Comparison of ENCODE assay signal across 15 cellular contexts in genomic region chr15:43081283-43081682, GRCh38. TPM values are rescaled to one million over a fixed set of nuclear protein-coding genes. Genes with fewer than 3 reads are reported as not detected.
DNase-seq lines count a peak whose midpoint lies in the region; ATAC-seq and TF ChIP-seq lines count a peak whose summit lies in the region.
"Had no signal": no experiment of that assay in that cellular context is flagged by ENCODE, and none has a peak within 500 bp of the region (broad histone marks: within the 10 kb centered on the region; RNA-seq: fewer than 3 reads in every experiment).

No MANE protein-coding gene starts in this region.

- 0 out of 2 replicates have a peak, but pooled peaks cover 5% of the 10 kb centered on the region for H3K79me2 ChIP-seq in HCT116 (ENCODE audit: insufficient read depth, low read length)
- H3K79me2 ChIP-seq in OCI-LY7 (ENCODE audit: insufficient read depth, low read depth, low read length): peaks cover 17% of the 10 kb centered on the region; the same call in 1 of the 2 replicates
- H3K79me2 ChIP-seq in Karpas-422 (ENCODE audit: low read length): peaks cover 52% of the 10 kb centered on the region

- RAD21 ChIA-PET in HCT116 (lab: Charles Lee; ENCODE audit: low non-redundant PET in 1 of 2, low total read pairs in 2 of 2, uncharacterized antibody in 2 of 2, unreplicated experiment in 2 of 2): no interaction called here

- TF ChIP-seq CTCF in HCT116 (IDR thresholded peaks at IDR 0.05 in 2 of 3, conservative IDR thresholded peaks at IDR 0.05 in 1 of 3; ENCODE audit: borderline replicate concordance in 1 of 3, insufficient read depth in 1 of 3, low read depth in 2 of 3, low read length in 2 of 3) (no peak), OCI-LY7 (conservative IDR thresholded peaks at IDR 0.05; ENCODE audit: low read length) (no peak; the same call in 1 of the 2 replicates), chondrocyte (IDR thresholded peaks at IDR 0.05) (peak; percentile 27)

- H3K4me3 Mint-ChIP-seq in chondrocyte (ENCODE audit: unreplicated experiment): no peak overlapping the region
- H3K4me3 Mint-ChIP-seq: CD14-positive monocyte; CD8-positive, alpha-beta T cell had no signal

- H3K36me3 ChIP-seq in HCT116 (ENCODE audit: control insufficient read depth in 1 of 2, insufficient read depth in 2 of 2, low read length in 2 of 2) (peaks cover 10 to 18% of the 10 kb centered on the region in 2 experiments; a peak in 3 of 4 replicates), OCI-LY7 (ENCODE audit: insufficient read depth, low read length) (peaks cover 83% of the 10 kb centered on the region), Karpas-422 (ENCODE audit: insufficient read depth, low read length) (peaks cover 49% of the 10 kb centered on the region)

- no peak for DNase-seq in HCT116 (ENCODE audit: low read depth, low spot score)
- DNase-seq in OCI-LY7 (ENCODE audit: low spot score): no peak
- DNase-seq in chondrocyte (ENCODE audit: low spot score): no peak
- no peak for DNase-seq in iPS-NIHi11 (ENCODE audit: low spot score)
- no peak for DNase-seq in activated naive CD4-positive, alpha-beta T cell treated with anti-CD3 and anti-CD28 coated beads, Interleukin-2, amount 50 U/mL, for 16 hours
- DNase-seq in Karpas-422: no peak
- DNase-seq: CD8-positive, alpha-beta T cell; COR-L47; DMS153; DMS79 treated with DMSO at 0.1 percent for 48 hours; EL; GDM1 had no signal

- H3K9me3 Mint-ChIP-seq in chondrocyte (ENCODE audit: low read depth): no peaks in the 10 kb centered on the region
- H3K9me3 Mint-ChIP-seq: CD14-positive monocyte; CD8-positive, alpha-beta T cell had no signal

- TF ChIP-seq POLR2A in HCT116 (IDR thresholded peaks at IDR 0.05; ENCODE audit: borderline replicate concordance, extremely low read depth, insufficient read depth, insufficient read length): no peak

- H3K4me2 ChIP-seq in HCT116 (ENCODE audit: low read length) (no peak overlapping the region), OCI-LY7 (ENCODE audit: low read length) (no peak overlapping the region), Karpas-422 (ENCODE audit: low read depth, low read length, poor library complexity, severe bottlenecking) (no peak overlapping the region)

- H4K20me1 ChIP-seq in HCT116 (ENCODE audit: insufficient read depth): no peaks in the 10 kb centered on the region
- H4K20me1 ChIP-seq in OCI-LY7 (ENCODE audit: insufficient read depth, low read length): no peaks in the 10 kb centered on the region
- no peaks in the 10 kb centered on the region for H4K20me1 ChIP-seq in Karpas-422 (ENCODE audit: insufficient read depth, low read depth, low read length)

- H2AFZ ChIP-seq in HCT116 (ENCODE audit: low read depth, low read length, poor library complexity, severe bottlenecking): no peak overlapping the region
- H2AFZ ChIP-seq in OCI-LY7 (ENCODE audit: low read length): no peak overlapping the region
- H2AFZ ChIP-seq in Karpas-422 (ENCODE audit: low read length): no peak overlapping the region

- intact Hi-C loops in HCT116 (cut with micrococcal nuclease): no loop called here
- intact Hi-C loops in OCI-LY7 (cut with micrococcal nuclease; ENCODE audit: unreplicated experiment): no loop called here

- TF ChIP-seq RAD21 in HCT116 (IDR thresholded peaks at IDR 0.05; ENCODE audit: low read depth): no peak

- H3K9ac ChIP-seq in HCT116 (ENCODE audit: low read length): no peak overlapping the region
- no peak overlapping the region for H3K9ac ChIP-seq in Karpas-422 (ENCODE audit: low read length)

- H3K9me2 ChIP-seq in HCT116 (ENCODE audit: insufficient read depth) (no peaks in the 10 kb centered on the region), OCI-LY7 (ENCODE audit: insufficient read depth, low read length) (no peaks in the 10 kb centered on the region), Karpas-422 (replicated peaks; ENCODE audit: insufficient read depth, low read length) (no peaks in the 10 kb centered on the region)

- H3K27ac ChIP-seq in HCT116 (ENCODE audit: low read depth, low read length): no peak overlapping the region
- H3K27ac ChIP-seq in OCI-LY7 (ENCODE audit: low read depth, low read length, poor library complexity, severe bottlenecking): no peak overlapping the region
- H3K27ac ChIP-seq in Karpas-422 (ENCODE audit: low read length): no peak overlapping the region
- H3K27ac ChIP-seq: HL-60 had no signal

- H3K27me3 Mint-ChIP-seq in chondrocyte (ENCODE audit: low read depth): no peaks in the 10 kb centered on the region

- no peaks in the 10 kb centered on the region for H3K9me3 ChIP-seq in HCT116 (ENCODE audit: control insufficient read depth in 1 of 2, insufficient read depth in 1 of 2, low read depth in 1 of 2, low read length in 2 of 2)
- H3K9me3 ChIP-seq in OCI-LY7 (ENCODE audit: low read length): 0 out of 2 replicates have a peak, but pooled peaks cover 9% of the 10 kb centered on the region
- H3K9me3 ChIP-seq in Karpas-422 (ENCODE audit: low read length): no peaks in the 10 kb centered on the region
- H3K9me3 ChIP-seq: HAP-1 had no signal

- CTCF ChIA-PET in HCT116 (lab: Charles Lee): no interaction called here
- CTCF ChIA-PET in OCI-LY7 (lab: Charles Lee; ENCODE audit: unreplicated experiment): no interaction called here

- no peaks in the 10 kb centered on the region for H3K4me1 ChIP-seq in HCT116 (ENCODE audit: control insufficient read depth in 1 of 2, insufficient read depth in 2 of 2, low read length in 2 of 2)
- H3K4me1 ChIP-seq in OCI-LY7 (ENCODE audit: insufficient read depth, low read length, poor library complexity, severe bottlenecking): no peaks in the 10 kb centered on the region
- no peaks in the 10 kb centered on the region for H3K4me1 ChIP-seq in Karpas-422 (ENCODE audit: low read length)

- H3K4me1 Mint-ChIP-seq in chondrocyte (ENCODE audit: low read depth): peaks cover 8% of the 10 kb centered on the region

- peaks cover 18% of the 10 kb centered on the region for H3K36me3 Mint-ChIP-seq in chondrocyte (ENCODE audit: low read depth)

- POLR2A ChIA-PET in HCT116 (lab: Charles Lee) (no interaction called here), OCI-LY7 (lab: Charles Lee) (interaction anchor here (1.2 kb wide), 1 partner anchor 8 kb away, joined by 8 read pairs; no protein-coding TSS in a partner anchor)

- BruUV-seq in HCT116 (replicated peaks; lab: Mats Ljungman, UMichigan): TSS peak; percentile 18
- TSS peak; percentile 35 for BruUV-seq in OCI-LY7 (replicated peaks; lab: Mats Ljungman, UMichigan)

- H3K27ac Mint-ChIP-seq in chondrocyte (ENCODE audit: unreplicated experiment): no peak overlapping the region
- H3K27ac Mint-ChIP-seq: CD8-positive, alpha-beta T cell had no signal

- ATAC-seq in HCT116: no peak
- ATAC-seq: CD8-positive, alpha-beta T cell had no signal

- H3K27me3 ChIP-seq in HCT116 (ENCODE audit: insufficient read depth, low read length) (no peaks in the 10 kb centered on the region), Karpas-422 (ENCODE audit: low read length) (no peaks in the 10 kb centered on the region)

- H3K4me3 ChIP-seq in HCT116 (replicated peaks in 1 of 2; ENCODE audit: low read depth in 1 of 2, low read length in 2 of 2): no peak overlapping the region
- H3K4me3 ChIP-seq in OCI-LY7 (ENCODE audit: low read depth, low read length, poor library complexity, severe bottlenecking): no peak overlapping the region
- H3K4me3 ChIP-seq in Karpas-422 (ENCODE audit: low read length): no peak overlapping the region
- H3K4me3 ChIP-seq: HAP-1 had no signal

TF ChIP-seq in HCT116, 20 proteins besides CTCF, POLR2A, EP300 and RAD21 (continues in another document):
- no peak for TF ChIP-seq REST (IDR thresholded peaks at IDR 0.05; ENCODE audit: low read depth)
- no peak for TF ChIP-seq SP1 (IDR thresholded peaks at IDR 0.05; ENCODE audit: low read depth)

RNA-seq across cellular contexts. Expression of gene UBR1, which starts 24.6 kb away (rescaled TPM):
- total RNA-seq in HCT116 (2021; ENCODE audit: unreplicated experiment): 17.9 TPM
- polyA plus RNA-seq in HCT116 (2012): 4.0 and 11.5 TPM in 2 replicates
- total RNA-seq in OCI-LY7 (2014; rRNA removed; shearing (Covaris generic)): 19.8 and 20.7 TPM in 2 replicates
- total RNA-seq in OCI-LY7 (2022): 33.5 and 38.9 TPM in 2 replicates
- total RNA-seq in chondrocyte: 22.3 to 27.9 TPM (median 24.3 TPM) in 3 replicates
- total RNA-seq in Karpas-422 (2014; rRNA removed; shearing (Covaris generic); ENCODE audit: low replicate concordance): 25.8 and 56.0 TPM in 2 replicates

RNA-seq across cellular contexts. Expression of gene TMEM62, which starts 52.1 kb away (rescaled TPM):
- total RNA-seq in HCT116 (2021; ENCODE audit: unreplicated experiment) (8.8 TPM), OCI-LY7 (2022) (27.1 and 27.4 TPM in 2 replicates), chondrocyte (8.3 to 11.0 TPM (median 10.2 TPM) in 3 replicates)
- polyA plus RNA-seq in HCT116 (2012): 5.9 and 7.2 TPM in 2 replicates
- total RNA-seq in OCI-LY7 (2014; rRNA removed; shearing (Covaris generic)): 24.2 and 26.4 TPM in 2 replicates
- 45.6 and 47.8 TPM in 2 replicates for total RNA-seq in Karpas-422 (2014; rRNA removed; shearing (Covaris generic); ENCODE audit: low replicate concordance)
